Comparison of ENCODE assay signal across 11 cellular contexts in genomic region chr22:20207277-20208025, GRCh38. TPM values are rescaled to one million over a fixed set of nuclear protein-coding genes. Genes with fewer than 3 reads are reported as not detected.
DNase-seq lines count a peak whose midpoint lies in the region; ATAC-seq, FAIRE-seq and TF ChIP-seq lines count a peak whose summit lies in the region.
"Had no signal": no experiment of that assay in that cellular context is flagged by ENCODE, and none has a peak within 500 bp of the region (broad histone marks: within the 10 kb centered on the region; RNA-seq: fewer than 3 reads in every experiment).

No MANE protein-coding gene starts in this region.

- H3K9ac ChIP-seq in BLaER1 treated with 17β-estradiol and CSF1 and Interleukin-3, amounts not matched to agents 10 nM and 100 nM = peak overlapping the region; percentile 79 to 90 (median 83)
- peak overlapping the region; percentile 88 for H3K9ac ChIP-seq in Karpas-422 (ENCODE audit: low read length)

- H3K4me3 ChIP-seq in BLaER1 treated with 17β-estradiol and CSF1 and Interleukin-3, amounts not matched to agents 10 nM and 100 nM = peak overlapping the region; percentile 66 to 78 (median 70)
- peak overlapping the region; percentile 93 for H3K4me3 ChIP-seq in Karpas-422 (ENCODE audit: low read length)

- peaks cover 0 to 29% (median 6%) of the 10 kb centered on the region in 11 experiments; a peak in 6 of 22 replicates for H4K20me1 ChIP-seq in BLaER1 treated with 17β-estradiol and CSF1 and Interleukin-3, amounts not matched to agents 10 nM and 100 nM
- H4K20me1 ChIP-seq in Karpas-422 (ENCODE audit: insufficient read depth, low read depth, low read length) = peaks cover 15% of the 10 kb centered on the region; the same call in 1 of the 2 replicates

- H3K9me3 Mint-ChIP-seq in MCF 10A (ENCODE audit: unreplicated experiment) (no peaks in the 10 kb centered on the region), naive B cell (no peaks in the 10 kb centered on the region)

- H3K4me1 ChIP-seq in BLaER1 treated with 17β-estradiol and CSF1 and Interleukin-3, amounts not matched to agents 10 nM and 100 nM = peaks cover 63 to 97% (median 89%) of the 10 kb centered on the region in 10 experiments
- peaks cover 16% of the 10 kb centered on the region for H3K4me1 ChIP-seq in Karpas-422 (ENCODE audit: low read length)

- no peaks in the 10 kb centered on the region for H3K9me3 ChIP-seq in BLaER1 treated with 17β-estradiol and CSF1 and Interleukin-3, amounts not matched to agents 10 nM and 100 nM (replicated peaks in 1 of 11)
- H3K9me3 ChIP-seq in Karpas-422 (ENCODE audit: low read length) = no peaks in the 10 kb centered on the region

- no peaks in the 10 kb centered on the region for H3K36me3 Mint-ChIP-seq in MCF 10A (ENCODE audit: insufficient read depth, unreplicated experiment)
- no peaks in the 10 kb centered on the region for H3K36me3 Mint-ChIP-seq in naive B cell

- peak overlapping the region; percentile 94 to 99 (median 96) for H3K4me2 ChIP-seq in BLaER1 treated with 17β-estradiol and CSF1 and Interleukin-3, amounts not matched to agents 10 nM and 100 nM
- H3K4me2 ChIP-seq in Karpas-422 (ENCODE audit: low read depth, low read length, poor library complexity, severe bottlenecking) = peak overlapping the region; percentile 96

- 0 out of 2 replicates have a peak, but pooled peaks cover 3% of the 10 kb centered on the region for H3K79me2 ChIP-seq in Karpas-422 (ENCODE audit: low read length)

- H3K27ac Mint-ChIP-seq in MCF 10A (ENCODE audit: low read depth, unreplicated experiment) (peak overlapping the region; percentile 91), naive B cell (peak overlapping the region in 5 of 6 donors; percentile 22 to 89 (median 80))

- H3K27me3 Mint-ChIP-seq in MCF 10A (ENCODE audit: insufficient read depth, unreplicated experiment) (no peaks in the 10 kb centered on the region), naive B cell (no peaks in the 10 kb centered on the region)

- H3K27me3 ChIP-seq in BLaER1 treated with 17β-estradiol and CSF1 and Interleukin-3, amounts not matched to agents 10 nM and 100 nM = no peaks in the 10 kb centered on the region
- H3K27me3 ChIP-seq in Karpas-422 (ENCODE audit: low read length) = no peaks in the 10 kb centered on the region

- intact Hi-C loops in MCF 10A (cut with micrococcal nuclease) = no loop called here

- H3K27ac ChIP-seq in BLaER1 treated with 17β-estradiol and CSF1 and Interleukin-3, amounts not matched to agents 10 nM and 100 nM = peak overlapping the region; percentile 78 to 90 (median 81); a peak in 21 of 22 replicates
- no peak overlapping the region for H3K27ac ChIP-seq in Karpas-422 (ENCODE audit: low read length)

- CTCF ChIA-PET in MCF 10A (lab: Yijun Ruan, JAX) = interaction anchor here (0.8 kb wide), 1 partner anchor 15 kb away, joined by 4 read pairs; no protein-coding TSS in a partner anchor

- TF ChIP-seq CTCF in MCF 10A (IDR thresholded peaks at IDR 0.05; ENCODE audit: unreplicated experiment) = no peak

- no TSS peak for BruUV-seq in MCF 10A (replicated peaks; lab: Mats Ljungman, UMichigan)

- H2AFZ ChIP-seq in Karpas-422 (ENCODE audit: low read length) = no peak overlapping the region

- H3K4me1 Mint-ChIP-seq in MCF 10A (ENCODE audit: insufficient read depth, unreplicated experiment) = peaks cover 14% of the 10 kb centered on the region
- H3K4me1 Mint-ChIP-seq in naive B cell = peaks cover 22 to 32% (median 23%) of the 10 kb centered on the region in 3 donors

- H3K9me2 ChIP-seq in Karpas-422 (replicated peaks; ENCODE audit: insufficient read depth, low read length) = no peaks in the 10 kb centered on the region

- no peaks in the 10 kb centered on the region for H3K36me3 ChIP-seq in BLaER1 treated with 17β-estradiol and CSF1 and Interleukin-3, amounts not matched to agents 10 nM and 100 nM
- H3K36me3 ChIP-seq in Karpas-422 (ENCODE audit: insufficient read depth, low read length) = no peaks in the 10 kb centered on the region

- H3K4me3 Mint-ChIP-seq in MCF 10A (ENCODE audit: unreplicated experiment) (peak overlapping the region; percentile 86), naive B cell (peak overlapping the region; percentile 77 to 94 (median 90))

- no peak for FAIRE-seq in frontal cortex (lab: Jason Lieb, UNC)
- FAIRE-seq: RCC 7860 had no signal

- ATAC-seq in naive B cell (ENCODE audit: low read depth in 2 of 2) (no peak), GM21390 (IDR thresholded peaks at IDR 0.05; ENCODE audit: unreplicated experiment) (no peak), GM21528 (IDR thresholded peaks at IDR 0.05; ENCODE audit: low FRiP score, unreplicated experiment) (no peak)

- POLR2A ChIA-PET in MCF 10A (lab: Yijun Ruan, JAX) = no interaction called here

- DNase-seq in Karpas-422 (no peak), MCF 10A (ENCODE audit: unreplicated experiment) (no peak), naive B cell (no peak), NCI-H1930 (lab: John Stamatoyannopoulos, UW) (no peak), frontal cortex (ENCODE audit: low spot score in 2 of 2) (no peak)
- DNase-seq: hippocampal formation had no signal

RNA-seq across cellular contexts. Expression of gene CCDC188, which starts 56.6 kb away (rescaled TPM):
- not detected in 2 replicates for total RNA-seq in Karpas-422 (2014; rRNA removed; shearing (Covaris generic); ENCODE audit: low replicate concordance)
- total RNA-seq in MCF 10A (2022) = 0.70 and 0.93 TPM in 2 replicates
- not detected for polyA plus RNA-seq in naive B cell (ENCODE audit: low read depth in 6 of 6)
- total RNA-seq in frontal cortex = 0.82 TPM
- total RNA-seq: G401 had no signal
